ENCODE assay signal across 18 cellular contexts in the genomic region with DNA sequence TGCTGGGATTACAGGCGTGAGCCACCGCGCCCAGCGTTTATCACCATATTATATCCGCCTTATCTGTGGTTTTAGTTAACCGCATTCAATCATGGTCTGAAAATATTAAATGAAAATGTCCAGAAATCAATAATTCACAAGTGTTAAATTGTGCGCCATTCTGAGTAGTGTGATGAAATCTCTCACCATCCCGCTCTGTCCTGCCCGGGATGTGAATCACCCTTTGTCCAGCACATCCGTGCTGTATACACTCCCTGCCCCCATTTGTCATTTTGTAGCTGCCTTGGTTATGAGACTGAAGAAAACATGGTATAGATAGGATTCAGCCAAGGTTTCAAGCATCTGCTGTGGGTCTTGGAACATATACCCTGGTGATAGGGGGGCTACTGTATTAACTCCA.
"Had no signal": no experiment of that assay in that cellular context is flagged by ENCODE, and none has a peak within 500 bp of the region (broad histone marks: within the 10 kb centered on the region; RNA-seq: fewer than 3 reads in every experiment).

No MANE protein-coding gene starts in this region.

- H3K4me3 Mint-ChIP-seq: activated CD4-positive, alpha-beta memory T cell treated with anti-CD3 and anti-CD28 coated beads, Interleukin-2, amount 10 ng/mL, durations not matched to agents 7 days and 5 days; activated CD4-positive, alpha-beta T cell treated with anti-CD3 and anti-CD28 coated beads for 36 hours; activated naive CD8-positive, alpha-beta T cell treated with anti-CD3 and anti-CD28 coated beads, Interleukin-2, amount 10 ng/mL, durations not matched to agents 7 days and 5 days; effector memory CD8-positive, alpha-beta T cell; immature natural killer cell; naive thymus-derived CD8-positive, alpha-beta T cell; stimulated activated effector memory CD8-positive, alpha-beta T cell treated with anti-CD3 and anti-CD28 coated beads, Interleukin-12 subunit alpha, Interleukin-12 subunit beta, amount 100 ng/mL, for 72 hours had no signal

- H3K9me3 Mint-ChIP-seq: activated CD4-positive, alpha-beta memory T cell treated with anti-CD3 and anti-CD28 coated beads, Interleukin-2, amount 10 ng/mL, durations not matched to agents 7 days and 5 days; activated naive CD8-positive, alpha-beta T cell treated with anti-CD3 and anti-CD28 coated beads, Interleukin-2, amount 10 ng/mL, durations not matched to agents 7 days and 5 days; effector memory CD8-positive, alpha-beta T cell; immature natural killer cell; naive thymus-derived CD8-positive, alpha-beta T cell; stimulated activated effector memory CD8-positive, alpha-beta T cell treated with anti-CD3 and anti-CD28 coated beads, Interleukin-12 subunit alpha, Interleukin-12 subunit beta, amount 100 ng/mL, for 72 hours had no signal

- H3K36me3 Mint-ChIP-seq: activated naive CD8-positive, alpha-beta T cell treated with anti-CD3 and anti-CD28 coated beads, Interleukin-2, amount 10 ng/mL, durations not matched to agents 7 days and 5 days; immature natural killer cell; naive thymus-derived CD8-positive, alpha-beta T cell; stimulated activated effector memory CD8-positive, alpha-beta T cell treated with anti-CD3 and anti-CD28 coated beads, Interleukin-12 subunit alpha, Interleukin-12 subunit beta, amount 100 ng/mL, for 72 hours had no signal

- H3K4me3 ChIP-seq: ascending aorta, smooth muscle cell, transverse colon had no signal

- H3K27me3 ChIP-seq: ascending aorta, transverse colon had no signal

- H3K9me3 ChIP-seq: ascending aorta, transverse colon had no signal

- DNase-seq: activated CD4-positive, alpha-beta memory T cell treated with anti-CD3 and anti-CD28 coated beads, Interleukin-2, amount 10 ng/mL, durations not matched to agents 7 days and 5 days; activated CD4-positive, alpha-beta T cell treated with anti-CD3 and anti-CD28 coated beads for 36 hours; activated CD8-positive, alpha-beta memory T cell treated with anti-CD3 and anti-CD28 coated beads, Interleukin-2, amount 50 U/mL, for 4 hours; activated naive CD8-positive, alpha-beta T cell treated with anti-CD3 and anti-CD28 coated beads, Interleukin-2, amount 10 ng/mL, durations not matched to agents 7 days and 5 days; central memory CD4-positive, alpha-beta T cell; effector memory CD8-positive, alpha-beta T cell; erythroblast; foreskin fibroblast; immature natural killer cell; left cardiac atrium; naive thymus-derived CD8-positive, alpha-beta T cell; right cardiac atrium; T-helper 9 cell; transverse colon had no signal

- H3K36me3 ChIP-seq: ascending aorta, transverse colon had no signal

- H3K27ac Mint-ChIP-seq: activated CD4-positive, alpha-beta memory T cell treated with anti-CD3 and anti-CD28 coated beads, Interleukin-2, amount 10 ng/mL, durations not matched to agents 7 days and 5 days; activated CD4-positive, alpha-beta T cell treated with anti-CD3 and anti-CD28 coated beads for 36 hours; activated naive CD8-positive, alpha-beta T cell treated with anti-CD3 and anti-CD28 coated beads, Interleukin-2, amount 10 ng/mL, durations not matched to agents 7 days and 5 days; effector memory CD8-positive, alpha-beta T cell; immature natural killer cell; naive thymus-derived CD8-positive, alpha-beta T cell; stimulated activated effector memory CD8-positive, alpha-beta T cell treated with anti-CD3 and anti-CD28 coated beads, Interleukin-12 subunit alpha, Interleukin-12 subunit beta, amount 100 ng/mL, for 72 hours had no signal

- H3K27ac ChIP-seq: ascending aorta, transverse colon, VCaP had no signal

- H3K4me1 ChIP-seq: ascending aorta, transverse colon had no signal

- ATAC-seq: activated CD4-positive, alpha-beta T cell treated with anti-CD3 and anti-CD28 coated beads for 36 hours; effector memory CD8-positive, alpha-beta T cell; left cardiac atrium; naive thymus-derived CD8-positive, alpha-beta T cell; right cardiac atrium; stimulated activated effector memory CD8-positive, alpha-beta T cell treated with anti-CD3 and anti-CD28 coated beads, Interleukin-12 subunit alpha, Interleukin-12 subunit beta, amount 100 ng/mL, for 72 hours had no signal

- H3K4me1 Mint-ChIP-seq: activated CD4-positive, alpha-beta memory T cell treated with anti-CD3 and anti-CD28 coated beads, Interleukin-2, amount 10 ng/mL, durations not matched to agents 7 days and 5 days; activated CD4-positive, alpha-beta T cell treated with anti-CD3 and anti-CD28 coated beads for 36 hours; activated naive CD8-positive, alpha-beta T cell treated with anti-CD3 and anti-CD28 coated beads, Interleukin-2, amount 10 ng/mL, durations not matched to agents 7 days and 5 days; immature natural killer cell; naive thymus-derived CD8-positive, alpha-beta T cell; stimulated activated effector memory CD8-positive, alpha-beta T cell treated with anti-CD3 and anti-CD28 coated beads, Interleukin-12 subunit alpha, Interleukin-12 subunit beta, amount 100 ng/mL, for 72 hours had no signal
